14 cellular contexts compared by ENCODE assay signal in genomic region chr7:144508702-144509101, GRCh38.
DNase-seq lines count a peak whose midpoint lies in the region; ATAC-seq and TF ChIP-seq lines count a peak whose summit lies in the region.
"Had no signal": no experiment of that assay in that cellular context is flagged by ENCODE, and none has a peak within 500 bp of the region (broad histone marks: within the 10 kb centered on the region; RNA-seq: fewer than 3 reads in every experiment).

No MANE protein-coding gene starts in this region.

- H3K27me3 ChIP-seq in heart left ventricle: no peaks in the 10 kb centered on the region
- no peaks in the 10 kb centered on the region for H3K27me3 ChIP-seq in right atrium auricular region
- H3K27me3 ChIP-seq in stomach: no peaks in the 10 kb centered on the region

- peaks cover 0 to 7% (median 0%) of the 10 kb centered on the region in 12 donors for H3K4me1 ChIP-seq in heart left ventricle
- no peaks in the 10 kb centered on the region for H3K4me1 ChIP-seq in right atrium auricular region
- peaks cover 0 to 8% (median 4%) of the 10 kb centered on the region in 4 donors for H3K4me1 ChIP-seq in stomach
- H3K4me1 ChIP-seq: A549 had no signal

- no peak for TF ChIP-seq EP300 in stomach (IDR thresholded peaks at IDR 0.05)

- DNase-seq in heart left ventricle: no peak
- no peak for DNase-seq in right atrium auricular region (ENCODE audit: low spot score)
- no peak for DNase-seq in NCI-H1105 treated with DMSO at 0.1 percent for 48 hours (lab: John Stamatoyannopoulos, UW)
- DNase-seq in ACHN: no peak
- DNase-seq in kidney tubule cell (ENCODE audit: low spot score): no peak
- DNase-seq in stomach: no peak
- DNase-seq: activated CD4-positive, alpha-beta T cell treated with anti-CD3 and anti-CD28 coated beads, Interleukin-2, amount 10 ng/mL, durations not matched to agents 7 days and 5 days; activated naive CD4-positive, alpha-beta T cell treated with anti-CD3 and anti-CD28 coated beads, Interleukin-2, amount 50 U/mL, for 16 hours; midbrain; NCI-H1105 had no signal

- H3K27ac ChIP-seq in heart left ventricle (no peak overlapping the region), right atrium auricular region (no peak overlapping the region), stomach (no peak overlapping the region)
- H3K27ac ChIP-seq: A549, epithelial cell of prostate had no signal

- H3K4me3 ChIP-seq in heart left ventricle (no peak overlapping the region), right atrium auricular region (no peak overlapping the region), stomach (no peak overlapping the region)
- H3K4me3 ChIP-seq: A549 had no signal

- 36 to 48% (median 41%) methylated on average over 4 of the region's 4 CpGs for WGBS in heart left ventricle, 4 donors
- WGBS in stomach, 5 donors: 66 to 95% (median 82%) methylated on average over 4 of the region's 4 CpGs

- intact Hi-C loops in heart left ventricle (cut with DNase I): no loop called here
- intact Hi-C loops in stomach (cut with DNase I; ENCODE audit: low total_unique reads): no loop called here

- in situ Hi-C loops in ACHN (cut with HindIII; ENCODE audit: low pct_ligation_motif_present, low pct_unique_long_range_greater_than_20kb, low sequenced_read_pairs): no loop called here

- TF ChIP-seq POLR2A in heart left ventricle (IDR thresholded peaks at IDR 0.05) (no peak), stomach (IDR thresholded peaks at IDR 0.05) (no peak)

- TF ChIP-seq CTCF in heart left ventricle (IDR thresholded peaks at IDR 0.05): no peak
- TF ChIP-seq CTCF in right atrium auricular region (IDR thresholded peaks at IDR 0.05): no peak
- no peak for TF ChIP-seq CTCF in stomach (IDR thresholded peaks at IDR 0.05)

- H3K9me3 ChIP-seq in heart left ventricle (peaks cover 0 to 16% (median 4%) of the 10 kb centered on the region in 12 donors), right atrium auricular region (peaks cover 0 to 8% of the 10 kb centered on the region in 2 donors), stomach (peaks cover 0 to 12% (median 8%) of the 10 kb centered on the region in 4 donors)
- H3K9me3 ChIP-seq: A549 had no signal

- ATAC-seq in heart left ventricle: peak in 3 of 4 donors; percentile 36 to 70 (median 54)
- peak; percentile 99 for ATAC-seq in GM21529 (IDR thresholded peaks at IDR 0.05; ENCODE audit: unreplicated experiment)
- ATAC-seq in HG03066 (IDR thresholded peaks at IDR 0.05; ENCODE audit: low read depth, unreplicated experiment): peak; percentile 97
- ATAC-seq: A549 had no signal

- H3K36me3 ChIP-seq in heart left ventricle (no peaks in the 10 kb centered on the region), right atrium auricular region (no peaks in the 10 kb centered on the region), stomach (no peaks in the 10 kb centered on the region)
